Comparison of ENCODE assay signal across 17 cellular contexts in genomic region chr17:37551788-37552187, GRCh38. TPM values are rescaled to one million over a fixed set of nuclear protein-coding genes. Genes with fewer than 3 reads are reported as not detected.
DNase-seq lines count a peak whose midpoint lies in the region; ATAC-seq and TF ChIP-seq lines count a peak whose summit lies in the region.
"Had no signal": no experiment of that assay in that cellular context is flagged by ENCODE, and none has a peak within 500 bp of the region (broad histone marks: within the 10 kb centered on the region; RNA-seq: fewer than 3 reads in every experiment).

No MANE protein-coding gene starts in this region.

- H3K4me3 Mint-ChIP-seq in stimulated activated naive CD8-positive, alpha-beta T cell treated with anti-CD3 and anti-CD28 coated beads, Interleukin-15, Interleukin-2, amounts not matched to agents 100 ng/mL and 50 ng/mL, for 24 hours: no peak overlapping the region
- H3K4me3 Mint-ChIP-seq in mesothelial cell of epicardium: no peak overlapping the region
- H3K4me3 Mint-ChIP-seq in Caco-2 (ENCODE audit: unreplicated experiment): no peak overlapping the region

- intact Hi-C loops in Caco-2 (cut with micrococcal nuclease; ENCODE audit: unreplicated experiment): no loop called here

- H3K27ac Mint-ChIP-seq in stimulated activated naive CD8-positive, alpha-beta T cell treated with anti-CD3 and anti-CD28 coated beads, Interleukin-15, Interleukin-2, amounts not matched to agents 100 ng/mL and 50 ng/mL, for 24 hours: peak overlapping the region; percentile 65
- H3K27ac Mint-ChIP-seq in mesothelial cell of epicardium: peak overlapping the region; percentile 91
- H3K27ac Mint-ChIP-seq in Caco-2 (ENCODE audit: unreplicated experiment): no peak overlapping the region

- H3K4me3 ChIP-seq in adipocyte (ENCODE audit: low read length) (no peak overlapping the region), Caco-2 (ENCODE audit: low read depth, low read length) (no peak overlapping the region)
- H3K4me3 ChIP-seq: cardiac muscle cell, testis had no signal

- no peak for ATAC-seq in stimulated activated naive CD8-positive, alpha-beta T cell treated with anti-CD3 and anti-CD28 coated beads, Interleukin-15, Interleukin-2, amounts not matched to agents 100 U/mL and 50 U/mL, for 24 hours
- ATAC-seq: left lobe of liver, Right ventricle myocardium inferior had no signal

- H3K4me1 Mint-ChIP-seq in stimulated activated naive CD8-positive, alpha-beta T cell treated with anti-CD3 and anti-CD28 coated beads, Interleukin-15, Interleukin-2, amounts not matched to agents 100 ng/mL and 50 ng/mL, for 24 hours (ENCODE audit: low read depth): peaks cover 57% of the 10 kb centered on the region
- H3K4me1 Mint-ChIP-seq in mesothelial cell of epicardium (peaks cover 37% of the 10 kb centered on the region), Caco-2 (ENCODE audit: low read depth, unreplicated experiment) (no peaks in the 10 kb centered on the region)

- CTCF ChIA-PET in Caco-2 (lab: Charles Lee): no interaction called here

- in situ Hi-C loops in GM13977 (cut with MboI; ENCODE audit: low pct_unique_long_range_greater_than_20kb, low sequenced_read_pairs, unreplicated experiment): no loop called here

- no peaks in the 10 kb centered on the region for H3K27me3 Mint-ChIP-seq in stimulated activated naive CD8-positive, alpha-beta T cell treated with anti-CD3 and anti-CD28 coated beads, Interleukin-15, Interleukin-2, amounts not matched to agents 100 ng/mL and 50 ng/mL, for 24 hours
- H3K27me3 Mint-ChIP-seq in mesothelial cell of epicardium (ENCODE audit: low read depth): no peaks in the 10 kb centered on the region
- no peaks in the 10 kb centered on the region for H3K27me3 Mint-ChIP-seq in Caco-2 (ENCODE audit: insufficient read depth, unreplicated experiment)

- DNase-seq in stimulated activated naive CD8-positive, alpha-beta T cell treated with anti-CD3 and anti-CD28 coated beads, Interleukin-15, Interleukin-2, amounts not matched to agents 100 U/mL and 50 U/mL, for 24 hours: no peak
- DNase-seq in adipocyte (ENCODE audit: low read depth) (peak; percentile 20), mesothelial cell of epicardium (ENCODE audit: low spot score in 2 of 2, unreplicated experiment in 2 of 2) (no peak), GM13977 (ENCODE audit: low spot score) (no peak), Caco-2 (no peak), DMS153 treated with DMSO at 0.1 percent for 48 hours (lab: John Stamatoyannopoulos, UW; ENCODE audit: unreplicated experiment) (no peak)
- DNase-seq: activated CD4-positive, alpha-beta T cell treated with anti-CD3 and anti-CD28 coated beads for 48 hours; COR-L47; Karpas-422; NCI-H1048; NCI-H524 treated with DMSO at 0.1 percent for 48 hours; SW 1271; testis had no signal

- H3K36me3 Mint-ChIP-seq in stimulated activated naive CD8-positive, alpha-beta T cell treated with anti-CD3 and anti-CD28 coated beads, Interleukin-15, Interleukin-2, amounts not matched to agents 100 ng/mL and 50 ng/mL, for 24 hours (ENCODE audit: low read depth): peaks cover 43% of the 10 kb centered on the region
- peaks cover 21% of the 10 kb centered on the region for H3K36me3 Mint-ChIP-seq in mesothelial cell of epicardium
- peaks cover 31% of the 10 kb centered on the region for H3K36me3 Mint-ChIP-seq in Caco-2 (ENCODE audit: insufficient read depth, unreplicated experiment)

- TF ChIP-seq CTCF in mesothelial cell of epicardium (IDR thresholded peaks at IDR 0.05; ENCODE audit: unreplicated experiment) (no peak), GM13977 (IDR thresholded peaks at IDR 0.05; ENCODE audit: extremely low read depth, insufficient read depth, missing control alignments) (no peak), Caco-2 (IDR thresholded peaks at IDR 0.05; ENCODE audit: insufficient read depth in 1 of 2, low read depth in 1 of 2, low read length in 1 of 2, severe bottlenecking in 1 of 2, unreplicated experiment in 1 of 2) (no peak)

- no peak overlapping the region for H3K9ac ChIP-seq in adipocyte (ENCODE audit: low read length)

- no peaks in the 10 kb centered on the region for H3K9me3 Mint-ChIP-seq in stimulated activated naive CD8-positive, alpha-beta T cell treated with anti-CD3 and anti-CD28 coated beads, Interleukin-15, Interleukin-2, amounts not matched to agents 100 ng/mL and 50 ng/mL, for 24 hours
- no peaks in the 10 kb centered on the region for H3K9me3 Mint-ChIP-seq in mesothelial cell of epicardium
- H3K9me3 Mint-ChIP-seq in Caco-2 (ENCODE audit: unreplicated experiment): no peaks in the 10 kb centered on the region

- H3K4me1 ChIP-seq in adipocyte (ENCODE audit: control insufficient read depth, insufficient read depth, low read length): peaks cover 3% of the 10 kb centered on the region
- no peaks in the 10 kb centered on the region for H3K4me1 ChIP-seq in Caco-2

- POLR2A ChIA-PET in Caco-2 (lab: Charles Lee): no interaction called here

- no peaks in the 10 kb centered on the region for H3K9me3 ChIP-seq in adipocyte (ENCODE audit: control insufficient read depth, low read length)
- no peaks in the 10 kb centered on the region for H3K9me3 ChIP-seq in Caco-2
- H3K9me3 ChIP-seq: testis had no signal

- H3K36me3 ChIP-seq in adipocyte (ENCODE audit: control insufficient read depth, insufficient read depth, low read length, severe bottlenecking) (peaks cover 36% of the 10 kb centered on the region), Caco-2 (ENCODE audit: control insufficient read depth, insufficient read depth, low read length) (peaks cover 2% of the 10 kb centered on the region; the same call in 1 of the 2 replicates)

- no TSS peak for BruUV-seq in Caco-2 (replicated peaks; lab: Mats Ljungman, UMichigan)

- H3K27me3 ChIP-seq in adipocyte (replicated peaks; ENCODE audit: control insufficient read depth, insufficient read depth, low read length) (no peaks in the 10 kb centered on the region), Caco-2 (replicated peaks; ENCODE audit: control insufficient read depth, insufficient read depth, low read length) (no peaks in the 10 kb centered on the region)
- H3K27me3 ChIP-seq: cardiac muscle cell, testis had no signal

RNA-seq across cellular contexts. Expression of gene SYNRG, which starts 57.4 kb away (rescaled TPM):
- total RNA-seq in mesothelial cell of epicardium: 54.3 to 56.3 TPM (median 56.2 TPM) in 3 replicates
- total RNA-seq in Caco-2 (2022): 36.6 and 40.5 TPM in 2 replicates
